In genomic region chr17:3724373-3725077, GRCh38 we compare ENCODE assay signal across 8 cellular contexts. TPM values are rescaled to one million over a fixed set of nuclear protein-coding genes. Genes with fewer than 3 reads are reported as not detected.
A peak's percentile ranks its signal among the peaks of the same experiment; 100 is the strongest.
DNase-seq lines count a peak whose midpoint lies in the region; ATAC-seq and TF ChIP-seq lines count a peak whose summit lies in the region.

No MANE protein-coding gene starts in this region.

- H3K9me3 ChIP-seq in BLaER1 (no peaks in the 10 kb centered on the region), HUES48 (ENCODE audit: control insufficient read depth, insufficient read depth, low read length) (no peaks in the 10 kb centered on the region)

- H3K4me3 Mint-ChIP-seq in naive thymus-derived CD8-positive, alpha-beta T cell: peak overlapping the region; percentile 63 to 96 (median 92)

- H3K4me1 ChIP-seq in BLaER1: peaks cover 73% of the 10 kb centered on the region
- peaks cover 5% of the 10 kb centered on the region; the same call in 1 of the 2 replicates for H3K4me1 ChIP-seq in HUES48 (ENCODE audit: control insufficient read depth, insufficient read depth, low read length)

- peak overlapping the region; percentile 98 for H3K4me2 ChIP-seq in BLaER1

- peak overlapping the region in 6 of 10 donors; percentile 14 to 86 (median 44) for H3K27ac Mint-ChIP-seq in naive thymus-derived CD8-positive, alpha-beta T cell

- H3K4me3 ChIP-seq in BLaER1 (peak overlapping the region; percentile 98), HUES48 (ENCODE audit: low read depth, low read length) (peak overlapping the region; percentile 81), cardiac fibroblast (replicated peaks in 1 of 2; ENCODE audit: low read depth in 2 of 2, low read length in 2 of 2) (peak overlapping the region; percentile 88 to 92)

- peaks cover 17 to 51% (median 41%) of the 10 kb centered on the region in 4 donors for H3K4me1 Mint-ChIP-seq in naive thymus-derived CD8-positive, alpha-beta T cell

- H3K27me3 Mint-ChIP-seq in naive thymus-derived CD8-positive, alpha-beta T cell: no peaks in the 10 kb centered on the region

- no peaks in the 10 kb centered on the region for H3K9me3 Mint-ChIP-seq in naive thymus-derived CD8-positive, alpha-beta T cell

- ATAC-seq in naive thymus-derived CD8-positive, alpha-beta T cell: no peak
- no peak for ATAC-seq in HG03354 (IDR thresholded peaks at IDR 0.05; ENCODE audit: poor library complexity, severe bottlenecking, unreplicated experiment)
- ATAC-seq in HG03196 (IDR thresholded peaks at IDR 0.05; ENCODE audit: unreplicated experiment): no peak

- DNase-seq in cardiac fibroblast (ENCODE audit: low read depth in 2 of 2): peak in 1 of 2 donors; percentile 12
- no peak for DNase-seq in naive thymus-derived CD8-positive, alpha-beta T cell
- no peak for DNase-seq in NCI-H226
- DNase-seq in Kasumi-1 (lab: John Stamatoyannopoulos, UW): no peak

- H3K27ac ChIP-seq in BLaER1 (peak overlapping the region; percentile 90), HUES48 (ENCODE audit: low read depth, low read length) (peak overlapping the region; percentile 57)

- POLR2A ChIA-PET in naive thymus-derived CD8-positive, alpha-beta T cell (lab: Charles Lee): interaction anchor here (0.6 to 2.1 kb wide), 8 partner anchors 13 to 419 kb away, joined by 3 to 12 read pairs (median 6); partner anchors contain the start of genes CTNS, CYB5D2, P2RX5 and SHPK

- TF ChIP-seq CTCF in cardiac fibroblast (IDR thresholded peaks at IDR 0.05; ENCODE audit: low read depth, low read length): no peak

- peaks cover 0 to 17% (median 0%) of the 10 kb centered on the region in 3 donors for H3K36me3 Mint-ChIP-seq in naive thymus-derived CD8-positive, alpha-beta T cell

- H3K36me3 ChIP-seq in BLaER1 (peaks cover 63% of the 10 kb centered on the region), HUES48 (ENCODE audit: control insufficient read depth, insufficient read depth, low read length) (peaks cover 34% of the 10 kb centered on the region)

- H3K9ac ChIP-seq in BLaER1 (peak overlapping the region; percentile 95), HUES48 (ENCODE audit: low read depth, low read length) (peak overlapping the region; percentile 82)

- H3K27me3 ChIP-seq in BLaER1 (no peaks in the 10 kb centered on the region), HUES48 (ENCODE audit: control insufficient read depth, insufficient read depth, low read length) (no peaks in the 10 kb centered on the region)

- peaks cover 32% of the 10 kb centered on the region; the same call in 1 of the 2 replicates for H4K20me1 ChIP-seq in BLaER1

RNA-seq across cellular contexts. Expression of gene HASPIN, which starts 0.8 kb away (rescaled TPM):
- total RNA-seq in naive thymus-derived CD8-positive, alpha-beta T cell: under 1 TPM; 0.38 to 0.57 TPM
- under 1 TPM in 2 of 3 donors, not detected in 1; 0.13 to 0.28 TPM for polyA plus RNA-seq in naive thymus-derived CD8-positive, alpha-beta T cell

RNA-seq across cellular contexts. Expression of gene P2RX5, which starts 28.6 kb away (rescaled TPM):
- total RNA-seq in naive thymus-derived CD8-positive, alpha-beta T cell: 10 to 100 TPM; 22.1 to 23.7 TPM
- polyA plus RNA-seq in naive thymus-derived CD8-positive, alpha-beta T cell: 10 to 100 TPM; 15.6 to 23.6 (median 16.7) TPM

RNA-seq across cellular contexts. Expression of gene EMC6, which starts 55.9 kb away (rescaled TPM):
- total RNA-seq in naive thymus-derived CD8-positive, alpha-beta T cell: 10 to 100 TPM; 29.8 TPM
- polyA plus RNA-seq in naive thymus-derived CD8-positive, alpha-beta T cell: 10 to 100 TPM; 83.3 to 97.0 (median 92.5) TPM

RNA-seq across cellular contexts. Expression of gene TAX1BP3, which starts 56.1 kb away (rescaled TPM):
- 10 to 100 TPM; 12.0 to 14.6 TPM for total RNA-seq in naive thymus-derived CD8-positive, alpha-beta T cell
- polyA plus RNA-seq in naive thymus-derived CD8-positive, alpha-beta T cell: 10 to 100 TPM; 26.6 to 28.1 (median 27.4) TPM
